ENCODE assay signal across 27 cellular contexts in the genomic region with DNA sequence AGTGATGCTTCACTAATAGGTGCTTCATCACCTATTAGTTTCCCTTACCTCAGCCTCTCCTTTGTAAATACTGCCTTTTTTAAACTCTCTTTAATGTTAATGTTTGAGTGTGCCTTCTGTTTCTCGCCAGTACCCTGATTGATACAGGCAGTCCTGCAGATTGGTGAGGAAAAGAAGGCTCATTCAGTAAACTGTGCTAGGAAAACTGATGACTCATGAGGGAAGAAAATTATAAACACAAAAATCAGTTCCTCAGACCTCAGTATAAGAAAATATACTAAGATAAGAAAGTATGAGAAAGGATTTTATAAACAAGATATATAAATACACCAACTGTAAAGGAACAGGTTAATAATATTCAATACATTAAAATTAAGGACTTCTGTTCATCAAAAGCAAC. TPM values are rescaled to one million over a fixed set of nuclear protein-coding genes. Genes with fewer than 3 reads are reported as not detected.
"Had no signal": no experiment of that assay in that cellular context is flagged by ENCODE, and none has a peak within 500 bp of the region (broad histone marks: within the 10 kb centered on the region; RNA-seq: fewer than 3 reads in every experiment).

No MANE protein-coding gene starts in this region.

- ATAC-seq: esophagus mucosa; left cardiac atrium; left lung; naive thymus-derived CD4-positive, alpha-beta T cell; sciatic nerve; stimulated activated naive CD8-positive, alpha-beta T cell treated with anti-CD3 and anti-CD28 coated beads, Interleukin-15, amount 100 ng/mL, for 72 hours; upper lobe of right lung had no signal

- H3K79me2 ChIP-seq: parathyroid adenoma had no signal

- H3K9ac ChIP-seq: neural progenitor cell, parathyroid adenoma had no signal

- H3K9me3 ChIP-seq: colonic mucosa, prostate gland, uterus had no signal

- H3K27ac ChIP-seq: colonic mucosa, epithelial cell of prostate, left lung, neural progenitor cell, parathyroid adenoma, prostate gland, right atrium auricular region, suprapubic skin, transverse colon, upper lobe of right lung, uterus had no signal

- DNase-seq: colonic mucosa; effector CD8-positive, alpha-beta T cell; endodermal cell; left cardiac atrium; left lung; mesendoderm; midbrain; naive thymus-derived CD4-positive, alpha-beta T cell; stimulated activated CD4-positive, alpha-beta T cell treated with anti-CD3 and anti-CD28 coated beads, Interleukin-12 subunit alpha, Interleukin-12 subunit beta, amount 100 ng/mL, for 4 hours; stimulated activated CD4-positive, alpha-beta T cell treated with anti-CD3 and anti-CD28 coated beads, Interleukin-1b, Interleukin-23, amount 100 ng/mL, for 48 hours; stimulated activated CD4-positive, alpha-beta T cell treated with anti-CD3 and anti-CD28 coated beads, Interleukin-4, amount 100 ng/mL, for 1 hour; stimulated activated CD8-positive, alpha-beta memory T cell treated with anti-CD3 and anti-CD28 coated beads, Interleukin-4, amount 100 ng/mL, for 48 hours; stimulated activated naive CD4-positive, alpha-beta T cell; stimulated activated naive CD8-positive, alpha-beta T cell treated with anti-CD3 and anti-CD28 coated beads, Interleukin-15, amount 100 ng/mL, for 72 hours; transverse colon; upper lobe of right lung; uterus had no signal

- H3K4me1 ChIP-seq: colonic mucosa, left lung, neural progenitor cell, parathyroid adenoma, prostate gland, right atrium auricular region, suprapubic skin, transverse colon, upper lobe of right lung, uterus had no signal

- H2AFZ ChIP-seq: neural progenitor cell, parathyroid adenoma had no signal

- FAIRE-seq: frontal cortex had no signal

- H3K4me2 ChIP-seq: neural progenitor cell, smooth muscle cell had no signal

- H3K4me3 ChIP-seq: colonic mucosa, left lung, neural progenitor cell, prostate gland, right atrium auricular region, smooth muscle cell, suprapubic skin, transverse colon, upper lobe of right lung, uterus had no signal

- H3K36me3 ChIP-seq: colonic mucosa, left lung, neural progenitor cell, prostate gland, right atrium auricular region, suprapubic skin, transverse colon, upper lobe of right lung, uterus had no signal

- H3K27me3 ChIP-seq: colonic mucosa, left lung, neural progenitor cell, right atrium auricular region, suprapubic skin, transverse colon, upper lobe of right lung, uterus had no signal

RNA-seq across cellular contexts. Expression of gene OXTR, which starts 54.8 kb away (rescaled TPM):
- polyA plus RNA-seq: naive thymus-derived CD4-positive, alpha-beta T cell had no signal
